9 cellular contexts compared by ENCODE assay signal in the genomic region with DNA sequence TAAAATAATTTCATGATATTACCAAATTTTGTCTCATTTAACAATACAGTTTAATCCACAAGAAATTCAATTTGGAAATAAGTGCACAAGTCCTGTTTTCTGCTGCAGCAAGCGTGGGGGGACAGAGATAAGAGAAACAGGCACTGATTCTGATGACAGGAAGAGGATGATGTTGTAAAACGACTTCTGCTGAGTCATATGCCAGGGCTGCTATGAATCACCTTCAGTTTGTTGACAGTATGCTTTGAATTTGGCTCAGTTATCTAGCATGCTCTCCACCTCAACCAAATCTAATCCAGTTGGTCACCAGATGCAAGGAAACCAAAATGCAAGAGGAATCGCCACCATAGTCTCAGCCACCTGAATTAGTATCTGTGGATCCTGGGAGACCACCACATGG.
A peak's percentile ranks its signal among the peaks of the same experiment; 100 is the strongest.
DNase-seq lines count a peak whose midpoint lies in the region; ATAC-seq and TF ChIP-seq lines count a peak whose summit lies in the region.
"Had no signal": no experiment of that assay in that cellular context is flagged by ENCODE, and none has a peak within 500 bp of the region (broad histone marks: within the 10 kb centered on the region; RNA-seq: fewer than 3 reads in every experiment).

No MANE protein-coding gene starts in this region.

- no peak overlapping the region for H3K27ac ChIP-seq in A673 (ENCODE audit: low read depth, low read length, poor library complexity, severe bottlenecking)
- H3K27ac ChIP-seq in HCT116 (ENCODE audit: low read depth, low read length) = no peak overlapping the region
- H3K27ac ChIP-seq in RWPE2 (ENCODE audit: poor library complexity, severe bottlenecking) = peak overlapping the region; percentile 19
- H3K27ac ChIP-seq in cardiac muscle cell = no peak overlapping the region
- H3K27ac ChIP-seq in gastroesophageal sphincter = no peak overlapping the region
- H3K27ac ChIP-seq: SK-N-MC had no signal

- no peaks in the 10 kb centered on the region for H3K79me2 ChIP-seq in HCT116 (ENCODE audit: insufficient read depth, low read length)

- ATAC-seq in HCT116 = no peak
- ATAC-seq in RWPE2 (ENCODE audit: low read depth) = peak; percentile 98
- no peak for ATAC-seq in HG03135 (IDR thresholded peaks at IDR 0.05; ENCODE audit: unreplicated experiment)
- no peak for ATAC-seq in gastroesophageal sphincter

- 19 to 30% methylated on average over 3 of the region's 3 CpGs for WGBS in gastroesophageal sphincter (ENCODE audit: low coverage in 1 of 2), 2 donors

- H3K4me1 Mint-ChIP-seq in activated T-helper 2 cell treated with anti-CD3 and anti-CD28 coated beads, Interferon-gamma antibody, Interleukin-2, Interleukin-4, amounts not matched to agents 10 μg/mL and 5 μg/mL and 100 μg/mL, durations not matched to agents 14 hours and 24 hours and 36 hours (ENCODE audit: low read depth) = peaks cover 2% of the 10 kb centered on the region

- H3K4me3 ChIP-seq in A673 (ENCODE audit: low read depth, low read length, poor library complexity, severe bottlenecking) = no peak overlapping the region
- H3K4me3 ChIP-seq in HCT116 (replicated peaks in 1 of 2; ENCODE audit: low read depth in 1 of 2, low read length in 2 of 2) = no peak overlapping the region
- no peak overlapping the region for H3K4me3 ChIP-seq in RWPE2 (ENCODE audit: severe bottlenecking)
- H3K4me3 ChIP-seq in cardiac muscle cell = no peak overlapping the region
- H3K4me3 ChIP-seq in gastroesophageal sphincter = no peak overlapping the region
- H3K4me3 ChIP-seq: SK-N-MC had no signal

- intact Hi-C loops in A673 (cut with micrococcal nuclease; ENCODE audit: unreplicated experiment) = no loop called here
- intact Hi-C loops in HCT116 (cut with micrococcal nuclease) = no loop called here
- intact Hi-C loops in activated T-helper 2 cell treated with anti-CD3 and anti-CD28 coated beads, Interferon-gamma antibody, Interleukin-2, Interleukin-4, amounts not matched to agents 10 μg/mL and 5 μg/mL and 100 μg/mL, durations not matched to agents 14 hours and 24 hours and 36 hours (cut with micrococcal nuclease) = no loop called here

- H3K4me1 ChIP-seq in A673 (ENCODE audit: insufficient read depth, low read length, poor library complexity, severe bottlenecking) (no peaks in the 10 kb centered on the region), HCT116 (ENCODE audit: control insufficient read depth in 1 of 2, insufficient read depth in 2 of 2, low read length in 2 of 2) (peaks cover 0 to 7% of the 10 kb centered on the region in 2 experiments; a peak in 2 of 4 replicates), RWPE2 (ENCODE audit: insufficient read depth, poor library complexity, severe bottlenecking) (peaks cover 9% of the 10 kb centered on the region), cardiac muscle cell (ENCODE audit: low read depth) (no peaks in the 10 kb centered on the region), gastroesophageal sphincter (no peaks in the 10 kb centered on the region)

- no peak overlapping the region for H3K4me3 Mint-ChIP-seq in activated T-helper 2 cell treated with anti-CD3 and anti-CD28 coated beads, Interferon-gamma antibody, Interleukin-2, Interleukin-4, amounts not matched to agents 10 μg/mL and 5 μg/mL and 100 μg/mL, durations not matched to agents 14 hours and 24 hours and 36 hours (ENCODE audit: low read depth)

- H3K4me2 ChIP-seq in HCT116 (ENCODE audit: low read length) = peak overlapping the region; percentile 24; the same call in 1 of the 2 replicates

- H3K36me3 Mint-ChIP-seq in activated T-helper 2 cell treated with anti-CD3 and anti-CD28 coated beads, Interferon-gamma antibody, Interleukin-2, Interleukin-4, amounts not matched to agents 10 μg/mL and 5 μg/mL and 100 μg/mL, durations not matched to agents 14 hours and 24 hours and 36 hours (ENCODE audit: low read depth) = no peaks in the 10 kb centered on the region

- RAD21 ChIA-PET in HCT116 (lab: Charles Lee; ENCODE audit: low non-redundant PET in 1 of 2, low total read pairs in 2 of 2, uncharacterized antibody in 2 of 2, unreplicated experiment in 2 of 2) = no interaction called here

- no peaks in the 10 kb centered on the region for H3K27me3 Mint-ChIP-seq in activated T-helper 2 cell treated with anti-CD3 and anti-CD28 coated beads, Interferon-gamma antibody, Interleukin-2, Interleukin-4, amounts not matched to agents 10 μg/mL and 5 μg/mL and 100 μg/mL, durations not matched to agents 14 hours and 24 hours and 36 hours (ENCODE audit: low read depth)

- no peak overlapping the region for H2AFZ ChIP-seq in HCT116 (ENCODE audit: low read depth, low read length, poor library complexity, severe bottlenecking)

- no peak for TF ChIP-seq POLR2A in HCT116 (IDR thresholded peaks at IDR 0.05; ENCODE audit: borderline replicate concordance, extremely low read depth, insufficient read depth, insufficient read length)
- TF ChIP-seq POLR2A in gastroesophageal sphincter (IDR thresholded peaks at IDR 0.05) = no peak

- H3K9me3 ChIP-seq in A673 (ENCODE audit: low read depth, low read length, poor library complexity, severe bottlenecking) (no peaks in the 10 kb centered on the region), HCT116 (ENCODE audit: control insufficient read depth in 1 of 2, insufficient read depth in 1 of 2, low read depth in 1 of 2, low read length in 2 of 2) (no peaks in the 10 kb centered on the region; a peak in 1 of 4 replicates), RWPE2 (ENCODE audit: severe bottlenecking) (no peaks in the 10 kb centered on the region), cardiac muscle cell (ENCODE audit: low read depth) (no peaks in the 10 kb centered on the region), gastroesophageal sphincter (no peaks in the 10 kb centered on the region)

- DNase-seq in A673 (ENCODE audit: low spot score) (peak; percentile 30), HCT116 (ENCODE audit: low read depth, low spot score) (peak; percentile 2), RWPE2 (ENCODE audit: low spot score) (no peak), cardiac muscle cell (ENCODE audit: low read depth in 1 of 2, low spot score in 1 of 2) (peak; percentile 25 to 83), NCI-H2107 treated with DMSO at 0.1 percent for 48 hours (lab: John Stamatoyannopoulos, UW; ENCODE audit: unreplicated experiment) (no peak)
- no peak for DNase-seq in activated T-helper 2 cell treated with anti-CD3 and anti-CD28 coated beads, Interferon-gamma antibody, Interleukin-2, Interleukin-4, amounts not matched to agents 10 μg/mL and 5 μg/mL and 100 μg/mL, durations not matched to agents 14 hours and 24 hours and 36 hours (ENCODE audit: low spot score)

- TF ChIP-seq CTCF in A673 (conservative IDR thresholded peaks at IDR 0.05; ENCODE audit: low read depth, low read length) (no peak), HCT116 (IDR thresholded peaks at IDR 0.05 in 2 of 3, conservative IDR thresholded peaks at IDR 0.05 in 1 of 3; ENCODE audit: borderline replicate concordance in 1 of 3, insufficient read depth in 1 of 3, low read depth in 2 of 3, low read length in 2 of 3) (no peak), RWPE2 (IDR thresholded peaks at IDR 0.05; ENCODE audit: poor library complexity, severe bottlenecking) (no peak), cardiac muscle cell (IDR thresholded peaks at IDR 0.05; ENCODE audit: low read depth, low read length) (no peak), gastroesophageal sphincter (IDR thresholded peaks at IDR 0.05) (no peak)

- BruUV-seq in A673 (replicated peaks; lab: Mats Ljungman, UMichigan) (no TSS peak), HCT116 (replicated peaks; lab: Mats Ljungman, UMichigan) (no TSS peak)

- no peak for TF ChIP-seq RAD21 in HCT116 (IDR thresholded peaks at IDR 0.05; ENCODE audit: low read depth)

- H3K36me3 ChIP-seq in A673 (ENCODE audit: insufficient read depth, low read length, poor library complexity, severe bottlenecking) (no peaks in the 10 kb centered on the region), HCT116 (ENCODE audit: control insufficient read depth in 1 of 2, insufficient read depth in 2 of 2, low read length in 2 of 2) (no peaks in the 10 kb centered on the region), RWPE2 (ENCODE audit: low read depth) (no peaks in the 10 kb centered on the region), cardiac muscle cell (no peaks in the 10 kb centered on the region), gastroesophageal sphincter (no peaks in the 10 kb centered on the region)

- H3K9me3 Mint-ChIP-seq in activated T-helper 2 cell treated with anti-CD3 and anti-CD28 coated beads, Interferon-gamma antibody, Interleukin-2, Interleukin-4, amounts not matched to agents 10 μg/mL and 5 μg/mL and 100 μg/mL, durations not matched to agents 14 hours and 24 hours and 36 hours = peaks cover 10% of the 10 kb centered on the region

- CTCF ChIA-PET in A673 (lab: Charles Lee) = no interaction called here
- CTCF ChIA-PET in HCT116 (lab: Charles Lee) = no interaction called here

- H4K20me1 ChIP-seq in HCT116 (ENCODE audit: insufficient read depth) = no peaks in the 10 kb centered on the region

- no peak overlapping the region for H3K9ac ChIP-seq in HCT116 (ENCODE audit: low read length)

- no peaks in the 10 kb centered on the region for H3K9me2 ChIP-seq in HCT116 (ENCODE audit: insufficient read depth)

- H3K27ac Mint-ChIP-seq in activated T-helper 2 cell treated with anti-CD3 and anti-CD28 coated beads, Interferon-gamma antibody, Interleukin-2, Interleukin-4, amounts not matched to agents 10 μg/mL and 5 μg/mL and 100 μg/mL, durations not matched to agents 14 hours and 24 hours and 36 hours = no peak overlapping the region

- POLR2A ChIA-PET in A673 (lab: Charles Lee; ENCODE audit: low non-redundant PET) = no interaction called here
- POLR2A ChIA-PET in HCT116 (lab: Charles Lee) = no interaction called here

- H3K27me3 ChIP-seq in A673 (replicated peaks; ENCODE audit: insufficient read depth, low read depth, low read length, poor library complexity) (no peaks in the 10 kb centered on the region), HCT116 (ENCODE audit: insufficient read depth, low read length) (no peaks in the 10 kb centered on the region), RWPE2 (ENCODE audit: insufficient read depth, poor library complexity, severe bottlenecking) (no peaks in the 10 kb centered on the region), cardiac muscle cell (no peaks in the 10 kb centered on the region), gastroesophageal sphincter (no peaks in the 10 kb centered on the region)

- TF ChIP-seq EP300 in gastroesophageal sphincter (IDR thresholded peaks at IDR 0.05) = no peak

Comparison
In these comparisons a context has a peak if more than half of its experiments do, and no peak if none do; other contexts are left out.
1. DNase-seq: peak in A673 (single experiment), HCT116 (single experiment) and cardiac muscle cell (2 of 2); none in RWPE2 (single experiment), NCI-H2107 treated with DMSO at 0.1 percent for 48 hours (single experiment) and activated T-helper 2 cell treated with anti-CD3 and anti-CD28 coated beads, Interferon-gamma antibody, Interleukin-2, Interleukin-4, amounts not matched to agents 10 μg/mL and 5 μg/mL and 100 μg/mL, durations not matched to agents 14 hours and 24 hours and 36 hours (single experiment).